ENCODE assay signal across 19 cellular contexts in genomic region chr14:53093206-53093605, GRCh38. TPM values are rescaled to one million over a fixed set of nuclear protein-coding genes. Genes with fewer than 3 reads are reported as not detected.
DNase-seq lines count a peak whose midpoint lies in the region; ATAC-seq and TF ChIP-seq lines count a peak whose summit lies in the region.
"Had no signal": no experiment of that assay in that cellular context is flagged by ENCODE, and none has a peak within 500 bp of the region (broad histone marks: within the 10 kb centered on the region; RNA-seq: fewer than 3 reads in every experiment).

No MANE protein-coding gene starts in this region.

- no peaks in the 10 kb centered on the region for H3K9me3 ChIP-seq in mucosa of descending colon
- H3K9me3 ChIP-seq in ovary, result no peaks in the 10 kb centered on the region

- no peaks in the 10 kb centered on the region for H3K36me3 ChIP-seq in mucosa of descending colon (ENCODE audit: low read depth)
- H3K36me3 ChIP-seq in ovary, result no peaks in the 10 kb centered on the region

- H3K4me3 ChIP-seq in AG04449 (ENCODE audit: low read depth, low read length) (no peak overlapping the region), mucosa of descending colon (no peak overlapping the region), ovary (no peak overlapping the region)
- H3K4me3 ChIP-seq: PC-9, SJCRH30 had no signal

- intact Hi-C loops in mucosa of descending colon (cut with DNase I, micrococcal nuclease), result no loop called here
- intact Hi-C loops in ovary (cut with DNase I), result no loop called here

- TF ChIP-seq EP300 in ovary (IDR thresholded peaks at IDR 0.05), result no peak

- no peak overlapping the region for H3K27ac ChIP-seq in ovary
- H3K27ac ChIP-seq: foreskin keratinocyte, PC-9, SJCRH30 had no signal

- WGBS in ovary, 3 donors, result 92 to 99% (median 95%) methylated on average over 1 of the region's 1 CpG

- H3K36me3 Mint-ChIP-seq in activated naive CD8-positive, alpha-beta T cell treated with anti-CD3 and anti-CD28 coated beads, Interleukin-2, amount 50 U/mL, for 24 hours (ENCODE audit: low read depth), result peaks cover 52% of the 10 kb centered on the region

- peaks cover 9% of the 10 kb centered on the region for H3K9me3 Mint-ChIP-seq in activated naive CD8-positive, alpha-beta T cell treated with anti-CD3 and anti-CD28 coated beads, Interleukin-2, amount 50 U/mL, for 24 hours

- peak overlapping the region; percentile 57 for H3K27ac Mint-ChIP-seq in activated naive CD8-positive, alpha-beta T cell treated with anti-CD3 and anti-CD28 coated beads, Interleukin-2, amount 50 U/mL, for 24 hours
- H3K27ac Mint-ChIP-seq: activated naive CD4-positive, alpha-beta T cell treated with anti-CD3 and anti-CD28 coated beads, Interleukin-2, amount 10 ng/mL, durations not matched to agents 7 days and 5 days; naive B cell had no signal

- POLR2A ChIA-PET in AG04449 (lab: Yijun Ruan, JAX), result no interaction called here

- ATAC-seq in activated naive CD8-positive, alpha-beta T cell treated with anti-CD3 and anti-CD28 coated beads, Interleukin-2, amount 50 U/mL, for 24 hours, result no peak
- ATAC-seq in mucosa of descending colon, result no peak
- ATAC-seq: foreskin keratinocyte, right cardiac atrium had no signal

- CTCF ChIA-PET in AG04449 (lab: Yijun Ruan, JAX), result no interaction called here

- no peaks in the 10 kb centered on the region for H3K27me3 Mint-ChIP-seq in activated naive CD8-positive, alpha-beta T cell treated with anti-CD3 and anti-CD28 coated beads, Interleukin-2, amount 50 U/mL, for 24 hours
- H3K27me3 Mint-ChIP-seq: activated naive CD4-positive, alpha-beta T cell treated with anti-CD3 and anti-CD28 coated beads, Interleukin-2, amount 10 ng/mL, durations not matched to agents 7 days and 5 days; naive B cell had no signal

- DNase-seq in AG04449 (ENCODE audit: low read depth, low spot score) (peak; percentile 17), EH (ENCODE audit: low read depth) (peak; percentile 32), fibroblast of the conjunctiva (ENCODE audit: low read depth) (peak; percentile 51), mucosa of descending colon (no peak), NCI-H2227 (lab: John Stamatoyannopoulos, UW; ENCODE audit: unreplicated experiment) (no peak), mucosa of gallbladder (ENCODE audit: low spot score) (no peak), ovary (no peak)
- DNase-seq in activated naive CD8-positive, alpha-beta T cell treated with anti-CD3 and anti-CD28 coated beads, Interleukin-2, amount 50 U/mL, for 24 hours, result no peak
- DNase-seq: ACHN; activated naive CD4-positive, alpha-beta T cell treated with anti-CD3 and anti-CD28 coated beads, Interleukin-2, amount 10 ng/mL, durations not matched to agents 7 days and 5 days; DMS79; foreskin keratinocyte; kidney glomerular epithelial cell; naive B cell; NCI-H187 treated with DMSO at 0.1 percent for 48 hours; PC-9; right cardiac atrium; SJCRH30; stimulated activated CD4-positive, alpha-beta T cell treated with anti-CD3 and anti-CD28 coated beads, Interleukin-15, amount 100 ng/mL, for 24 hours had no signal

- no peak for TF ChIP-seq POLR2A in ovary (IDR thresholded peaks at IDR 0.05)

- H3K4me1 Mint-ChIP-seq in activated naive CD8-positive, alpha-beta T cell treated with anti-CD3 and anti-CD28 coated beads, Interleukin-2, amount 50 U/mL, for 24 hours, result peaks cover 13% of the 10 kb centered on the region
- H3K4me1 Mint-ChIP-seq: activated naive CD4-positive, alpha-beta T cell treated with anti-CD3 and anti-CD28 coated beads, Interleukin-2, amount 10 ng/mL, durations not matched to agents 7 days and 5 days had no signal

- H3K4me1 ChIP-seq in mucosa of descending colon (ENCODE audit: low read depth) (no peaks in the 10 kb centered on the region), ovary (ENCODE audit: insufficient read depth) (no peaks in the 10 kb centered on the region)
- H3K4me1 ChIP-seq: foreskin keratinocyte, SJCRH30 had no signal

- no peak for TF ChIP-seq CTCF in AG04449 (IDR thresholded peaks at IDR 0.05; ENCODE audit: insufficient read depth, low read length, missing control alignments)
- no peak for TF ChIP-seq CTCF in mucosa of descending colon (IDR thresholded peaks at IDR 0.05)
- TF ChIP-seq CTCF in ovary (IDR thresholded peaks at IDR 0.05), result no peak

- no peak overlapping the region for H3K4me3 Mint-ChIP-seq in activated naive CD8-positive, alpha-beta T cell treated with anti-CD3 and anti-CD28 coated beads, Interleukin-2, amount 50 U/mL, for 24 hours
- H3K4me3 Mint-ChIP-seq: activated naive CD4-positive, alpha-beta T cell treated with anti-CD3 and anti-CD28 coated beads, Interleukin-2, amount 10 ng/mL, durations not matched to agents 7 days and 5 days; naive B cell had no signal

- no peaks in the 10 kb centered on the region for H3K27me3 ChIP-seq in ovary
- H3K27me3 ChIP-seq: foreskin keratinocyte, SJCRH30 had no signal

RNA-seq across cellular contexts. Expression of gene DDHD1, which starts 59.9 kb away (rescaled TPM):
- total RNA-seq in mucosa of descending colon, result 10 to 100 TPM in 1 of 3 donors, 1 to 10 TPM in 2; 7.7 to 15.7 (median 8.2) TPM
- 12.7 TPM for total RNA-seq in mucosa of gallbladder
- total RNA-seq in ovary, result 10 to 100 TPM; 13.9 to 21.9 (median 19.1) TPM
- 1 to 10 TPM; 4.6 to 7.9 TPM for polyA plus RNA-seq in ovary

Comparison
In these comparisons a context has a peak if more than half of its experiments do, and no peak if none do; other contexts are left out.
1. DNase-seq: peak in AG04449 (single experiment), EH (single experiment) and fibroblast of the conjunctiva (single experiment); none in activated naive CD8-positive, alpha-beta T cell treated with anti-CD3 and anti-CD28 coated beads, Interleukin-2, amount 50 U/mL, for 24 hours (single experiment), mucosa of descending colon (0 of 3), NCI-H2227 (single experiment), mucosa of gallbladder (single experiment) and ovary (0 of 5).